8 cellular contexts compared by ENCODE assay signal in the genomic region with DNA sequence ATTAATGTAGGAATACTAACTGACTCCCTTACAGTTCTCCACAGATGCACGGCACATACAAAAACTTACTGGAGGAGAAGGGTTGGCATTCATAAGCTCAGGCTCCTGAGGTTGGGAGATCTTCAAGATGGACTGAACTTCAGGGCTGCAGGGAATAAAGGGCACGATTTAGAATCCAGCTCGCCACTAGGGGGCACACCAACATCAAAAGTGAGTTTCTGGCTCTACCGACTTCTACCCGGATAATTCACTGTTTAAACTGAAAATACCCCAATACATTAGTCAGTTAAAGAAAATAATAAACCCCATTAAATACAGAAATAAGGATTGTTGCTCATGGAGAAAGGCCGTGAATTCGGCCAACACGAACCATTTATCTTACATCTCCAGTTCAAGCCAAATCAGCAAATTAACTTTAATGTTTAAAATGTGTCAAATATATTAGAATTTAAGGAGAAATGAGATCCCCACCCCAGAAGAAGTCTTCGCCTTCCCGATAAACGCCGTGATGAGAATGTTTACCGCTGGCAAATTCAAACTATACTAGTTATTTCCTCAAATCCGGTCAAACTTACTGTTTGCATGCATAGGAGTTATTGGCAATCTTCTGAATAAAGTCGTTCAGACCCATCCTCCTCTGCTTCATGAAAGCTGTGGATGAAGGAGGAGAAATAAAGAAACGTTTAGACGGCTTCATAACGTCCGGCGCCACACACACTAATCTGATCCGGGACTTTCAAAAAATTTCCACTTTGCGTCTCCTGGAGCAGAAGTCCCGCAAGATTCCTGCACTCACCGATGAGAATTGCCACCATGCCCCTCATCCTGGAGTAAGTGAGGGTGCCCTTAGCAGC.
DNase-seq lines count a peak whose midpoint lies in the region; ATAC-seq lines count a peak whose summit lies in the region.

No MANE protein-coding gene starts in this region.

- in situ Hi-C loops in ACHN (cut with HindIII; ENCODE audit: low pct_ligation_motif_present, low pct_unique_long_range_greater_than_20kb, low sequenced_read_pairs), result loop anchor here (25.0 kb wide), 1 partner anchor 763 kb away; no protein-coding TSS in a partner anchor

- ATAC-seq in GM19351 (IDR thresholded peaks at IDR 0.05; ENCODE audit: unreplicated experiment), result peak; percentile 9

- DNase-seq in ACHN (peak; percentile 80), MV-4-11 (lab: John Stamatoyannopoulos, UW) (peak; percentile 59), SK-N-DZ (ENCODE audit: low spot score) (peak; percentile 68), germinal center (ENCODE audit: low spot score) (peak; percentile 69), nucleus accumbens (lab: John Stamatoyannopoulos, UW) (peak in 52 of 56 donors; percentile 22 to 94 (median 72)), substantia nigra (lab: John Stamatoyannopoulos, UW) (peak in 44 of 49 donors; percentile 38 to 90 (median 78))
- peak; percentile 87 for DNase-seq in activated naive CD4-positive, alpha-beta T cell treated with anti-CD3 and anti-CD28 coated beads, Interleukin-2, amount 50 U/mL, for 16 hours

- H3K27ac ChIP-seq in substantia nigra (ENCODE audit: low read depth, low read length, poor library complexity, severe bottlenecking), result peak overlapping the region; percentile 85

Comparison
In these comparisons a context has a peak if more than half of its experiments do, and no peak if none do; other contexts are left out.
1. Peak in every context shown above with its lines: DNase-seq, ATAC-seq and H3K27ac ChIP-seq.